In the genomic region with DNA sequence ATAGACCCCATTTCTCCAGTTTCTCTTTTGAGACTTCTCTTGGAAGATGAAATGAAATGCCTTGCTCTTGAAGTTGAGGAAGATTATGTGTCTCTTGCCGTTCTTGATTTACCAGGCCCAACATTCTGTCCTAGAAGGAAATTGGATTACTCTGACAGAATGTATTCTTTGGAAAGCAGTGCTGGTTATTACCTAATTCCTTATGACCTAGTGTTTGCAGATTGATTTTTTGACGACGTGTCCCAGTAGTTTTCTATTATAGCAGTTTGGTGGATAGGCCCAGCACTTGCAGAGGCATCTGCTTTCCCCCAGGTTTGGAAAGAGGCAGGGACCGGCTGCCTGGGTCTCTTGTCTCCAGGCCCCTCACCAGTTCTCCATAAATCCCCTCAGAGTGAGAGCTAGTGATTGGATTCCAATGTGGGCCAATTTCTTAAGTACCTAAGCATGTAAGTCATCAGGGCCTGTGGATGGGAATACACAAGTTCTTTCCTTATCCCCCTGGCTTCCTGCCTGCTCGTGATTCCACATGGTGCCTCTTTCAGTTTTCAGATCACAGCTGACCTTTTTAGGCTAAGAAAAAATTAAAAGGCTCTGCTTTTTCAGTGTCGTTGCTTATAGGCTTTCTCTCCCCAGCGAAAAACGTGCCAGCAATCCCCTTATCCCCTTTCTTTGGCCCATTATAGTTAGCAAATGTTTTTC, we compare ENCODE assay signal across 21 cellular contexts.
"Had no signal": no experiment of that assay in that cellular context is flagged by ENCODE, and none has a peak within 500 bp of the region (broad histone marks: within the 10 kb centered on the region; RNA-seq: fewer than 3 reads in every experiment).

No MANE protein-coding gene starts in this region.

- H3K36me3 ChIP-seq: brain microvascular endothelial cell, left ventricle myocardium inferior, neural progenitor cell, pancreas, suprapubic skin had no signal

- H2AFZ ChIP-seq: neural progenitor cell had no signal

- H3K27ac ChIP-seq: brain microvascular endothelial cell, left ventricle myocardium inferior, neural progenitor cell, pancreas, suprapubic skin had no signal

- H3K36me3 Mint-ChIP-seq: activated naive CD4-positive, alpha-beta T cell treated with anti-CD3 and anti-CD28 coated beads, Interleukin-2, amount 10 ng/mL, durations not matched to agents 7 days and 5 days; neural progenitor cell; type B pancreatic cell had no signal

- H3K9ac ChIP-seq: neural progenitor cell had no signal

- DNase-seq: activated CD4-positive, alpha-beta T cell treated with anti-CD3 and anti-CD28 coated beads, Interleukin-2, amount 10 ng/mL, durations not matched to agents 7 days and 5 days; activated CD8-positive, alpha-beta memory T cell treated with anti-CD3 and anti-CD28 coated beads, Interleukin-2, amount 50 U/mL, for 4 hours; activated effector memory CD4-positive, alpha-beta T cell treated with Interleukin-2 at 50 U/mL for 16 hours; activated naive CD4-positive, alpha-beta T cell treated with anti-CD3 and anti-CD28 coated beads, Interleukin-2, amount 10 ng/mL, durations not matched to agents 7 days and 5 days; activated naive CD8-positive, alpha-beta T cell treated with anti-CD3 and anti-CD28 coated beads, Interleukin-2, amount 50 U/mL, for 24 hours; activated T-cell treated with anti-CD3 and anti-CD28 coated beads, Interleukin-2, amount 50 U/mL, for 4 hours; anterior cingulate cortex; brain microvascular endothelial cell; effector CD8-positive, alpha-beta T cell; foreskin melanocyte; kidney; left ventricle myocardium inferior; mammary epithelial cell; pancreas; stimulated activated naive CD8-positive, alpha-beta T cell treated with anti-CD3 and anti-CD28 coated beads, Interleukin-15, amount 100 ng/mL, for 72 hours had no signal

- ATAC-seq: activated naive CD8-positive, alpha-beta T cell treated with anti-CD3 and anti-CD28 coated beads, Interleukin-2, amount 50 U/mL, for 24 hours; activated T-cell treated with anti-CD3 and anti-CD28 coated beads, Interleukin-2, amount 50 U/mL, for 4 hours; esophagus mucosa; pancreas; stimulated activated naive CD8-positive, alpha-beta T cell treated with anti-CD3 and anti-CD28 coated beads, Interleukin-15, amount 100 ng/mL, for 72 hours had no signal

- H3K4me1 ChIP-seq: left ventricle myocardium inferior, pancreas, suprapubic skin had no signal

- H3K27me3 ChIP-seq: brain microvascular endothelial cell, pancreas, suprapubic skin had no signal

- H3K9me3 Mint-ChIP-seq: activated CD4-positive, alpha-beta T cell treated with anti-CD3 and anti-CD28 coated beads, Interleukin-2, amount 10 ng/mL, durations not matched to agents 7 days and 5 days; activated naive CD4-positive, alpha-beta T cell treated with anti-CD3 and anti-CD28 coated beads, Interleukin-2, amount 10 ng/mL, durations not matched to agents 7 days and 5 days; activated naive CD8-positive, alpha-beta T cell treated with anti-CD3 and anti-CD28 coated beads, Interleukin-2, amount 50 U/mL, for 24 hours; activated T-cell treated with anti-CD3 and anti-CD28 coated beads, Interleukin-2, amount 50 U/mL, for 4 hours; dendritic cell treated with granulocyte-macrophage colony-stimulating factor and Interleukin-4, amounts not matched to agents 40 ng/mL and 50 ng/mL, for 4 days; neural progenitor cell; stimulated activated naive CD8-positive, alpha-beta T cell treated with anti-CD3 and anti-CD28 coated beads, Interleukin-15, amount 100 ng/mL, for 72 hours; T-helper 1 cell treated with Interleukin-12 subunit alpha and Interleukin-12 subunit beta and Interleukin-4 antibody, amounts not matched to agents 30 μg/mL and 1 μg/mL, for 36 hours; type B pancreatic cell had no signal

- H3K4me3 ChIP-seq: left ventricle myocardium inferior, neural progenitor cell, pancreas, suprapubic skin had no signal

- H3K27ac Mint-ChIP-seq: activated CD4-positive, alpha-beta T cell treated with anti-CD3 and anti-CD28 coated beads, Interleukin-2, amount 10 ng/mL, durations not matched to agents 7 days and 5 days; activated naive CD4-positive, alpha-beta T cell treated with anti-CD3 and anti-CD28 coated beads, Interleukin-2, amount 10 ng/mL, durations not matched to agents 7 days and 5 days; dendritic cell treated with granulocyte-macrophage colony-stimulating factor and Interleukin-4, amounts not matched to agents 40 ng/mL and 50 ng/mL, for 4 days; neural progenitor cell; stimulated activated naive CD8-positive, alpha-beta T cell treated with anti-CD3 and anti-CD28 coated beads, Interleukin-15, amount 100 ng/mL, for 72 hours; T-helper 1 cell treated with Interleukin-12 subunit alpha and Interleukin-12 subunit beta and Interleukin-4 antibody, amounts not matched to agents 30 μg/mL and 1 μg/mL, for 36 hours; type B pancreatic cell had no signal

- H3K9me3 ChIP-seq: left ventricle myocardium inferior, pancreas, suprapubic skin had no signal

- H3K4me2 ChIP-seq: neural progenitor cell had no signal

- H3K4me3 Mint-ChIP-seq: activated CD4-positive, alpha-beta T cell treated with anti-CD3 and anti-CD28 coated beads, Interleukin-2, amount 10 ng/mL, durations not matched to agents 7 days and 5 days; activated naive CD4-positive, alpha-beta T cell treated with anti-CD3 and anti-CD28 coated beads, Interleukin-2, amount 10 ng/mL, durations not matched to agents 7 days and 5 days; activated naive CD8-positive, alpha-beta T cell treated with anti-CD3 and anti-CD28 coated beads, Interleukin-2, amount 50 U/mL, for 24 hours; activated T-cell treated with anti-CD3 and anti-CD28 coated beads, Interleukin-2, amount 50 U/mL, for 4 hours; dendritic cell treated with granulocyte-macrophage colony-stimulating factor and Interleukin-4, amounts not matched to agents 40 ng/mL and 50 ng/mL, for 4 days; neural progenitor cell; stimulated activated naive CD8-positive, alpha-beta T cell treated with anti-CD3 and anti-CD28 coated beads, Interleukin-15, amount 100 ng/mL, for 72 hours; T-helper 1 cell treated with Interleukin-12 subunit alpha and Interleukin-12 subunit beta and Interleukin-4 antibody, amounts not matched to agents 30 μg/mL and 1 μg/mL, for 36 hours; type B pancreatic cell had no signal
